In the genomic region with DNA sequence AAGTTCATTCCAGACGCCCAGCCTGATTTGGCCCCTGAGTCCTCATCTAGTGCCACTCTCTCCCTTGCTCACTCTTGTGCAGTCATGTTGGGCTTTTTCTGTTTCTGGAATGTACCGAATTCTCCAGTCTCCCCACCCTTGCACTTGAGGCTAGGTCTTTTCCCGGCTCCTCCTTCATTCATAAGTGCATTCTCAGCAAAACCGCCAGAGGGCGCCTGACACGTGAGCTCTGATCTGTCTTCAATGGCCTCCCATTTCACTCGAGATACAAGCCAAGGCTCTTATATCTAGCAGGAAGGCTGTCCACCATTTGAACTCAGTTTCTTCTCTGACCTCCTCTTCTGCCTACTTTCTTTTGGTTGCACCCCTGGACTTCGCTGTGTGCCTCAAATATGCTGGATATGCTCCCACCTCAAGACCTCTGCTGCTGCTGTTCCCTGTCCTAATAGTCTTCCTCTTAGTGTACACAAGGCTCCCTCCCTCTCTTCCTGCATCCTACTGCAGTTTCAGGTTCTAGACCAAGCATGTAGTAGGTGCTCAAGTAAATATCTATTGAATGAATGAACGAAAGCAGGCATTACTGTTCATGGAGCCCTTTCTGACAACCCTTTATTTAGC, we compare ENCODE assay signal across 8 cellular contexts.
A peak's percentile ranks its signal among the peaks of the same experiment; 100 is the strongest.
DNase-seq lines count a peak whose midpoint lies in the region; ATAC-seq, FAIRE-seq and TF ChIP-seq lines count a peak whose summit lies in the region.

No MANE protein-coding gene starts in this region.

- H3K36me3 Mint-ChIP-seq in CD4-positive, CD25-positive, alpha-beta regulatory T cell, result no peaks in the 10 kb centered on the region

- FAIRE-seq in GM19239 (lab: Jason Lieb, UNC), result peak; percentile 85

- H3K36me3 ChIP-seq in CD4-positive, CD25-positive, alpha-beta regulatory T cell (ENCODE audit: control insufficient read depth, insufficient read depth, low read length), result no peaks in the 10 kb centered on the region
- H3K36me3 ChIP-seq in right lobe of liver, result no peaks in the 10 kb centered on the region

- peaks cover 0 to 6% (median 2%) of the 10 kb centered on the region in 4 donors for H3K4me1 Mint-ChIP-seq in CD4-positive, CD25-positive, alpha-beta regulatory T cell

- no peak overlapping the region for H3K27ac Mint-ChIP-seq in CD4-positive, CD25-positive, alpha-beta regulatory T cell

- H3K27ac ChIP-seq in CD4-positive, CD25-positive, alpha-beta regulatory T cell (ENCODE audit: insufficient read depth, low read length, poor library complexity, severe bottlenecking), result no peak overlapping the region
- no peak overlapping the region for H3K27ac ChIP-seq in right lobe of liver

- no peak overlapping the region for H3K4me3 ChIP-seq in CD4-positive, CD25-positive, alpha-beta regulatory T cell (ENCODE audit: low read depth, low read length)
- no peak overlapping the region for H3K4me3 ChIP-seq in right lobe of liver

- no peaks in the 10 kb centered on the region for H3K27me3 ChIP-seq in CD4-positive, CD25-positive, alpha-beta regulatory T cell (ENCODE audit: control insufficient read depth, insufficient read depth, low read length)
- no peaks in the 10 kb centered on the region for H3K27me3 ChIP-seq in right lobe of liver

- WGBS in right lobe of liver (ENCODE audit: insufficient coverage, low coverage, low lambda C conversion rate, missing lambda C conversion rate), result 16% methylated on average over 9 of the region's 9 CpGs

- TF ChIP-seq CTCF in right lobe of liver (IDR thresholded peaks at IDR 0.05), result peak; percentile 81 to 89 (median 88)

- H3K9me3 Mint-ChIP-seq in CD4-positive, CD25-positive, alpha-beta regulatory T cell, result peaks cover 0 to 2% (median 0%) of the 10 kb centered on the region in 7 donors

- DNase-seq in CD4-positive, CD25-positive, alpha-beta regulatory T cell, result peak; percentile 4 to 59 (median 22)
- DNase-seq in GM19239 (ENCODE audit: insufficient read length, low spot score) (peak; percentile 49), NCI-H226 (peak; percentile 80), dermis blood vessel endothelial cell (peak; percentile 63), right lobe of liver (peak; percentile 62 to 68 (median 65))
- peak; percentile 72 for DNase-seq in activated CD4-positive, alpha-beta T cell treated with anti-CD3 and anti-CD28 coated beads for 48 hours
- peak; percentile 10 to 21 (median 19) for DNase-seq in stimulated activated CD4-positive, alpha-beta T cell treated with anti-CD3 and anti-CD28 coated beads, TNF-alpha, amount 100 ng/mL, for 4 hours (ENCODE audit: low read depth in 3 of 3)

- H3K9me3 ChIP-seq in CD4-positive, CD25-positive, alpha-beta regulatory T cell (ENCODE audit: control insufficient read depth in 2 of 2, low read length in 2 of 2), result no peaks in the 10 kb centered on the region
- H3K9me3 ChIP-seq in right lobe of liver, result no peaks in the 10 kb centered on the region

- no peaks in the 10 kb centered on the region for H3K27me3 Mint-ChIP-seq in CD4-positive, CD25-positive, alpha-beta regulatory T cell

- intact Hi-C loops in right lobe of liver (cut with DNase I), result loop anchor here in 1 of 2 donors (10.0 kb wide), 1 partner anchor 321 kb away; no protein-coding TSS in a partner anchor

- H3K4me1 ChIP-seq in CD4-positive, CD25-positive, alpha-beta regulatory T cell (ENCODE audit: control insufficient read depth, insufficient read depth, low read length, poor library complexity, severe bottlenecking), result no peaks in the 10 kb centered on the region
- no peaks in the 10 kb centered on the region for H3K4me1 ChIP-seq in right lobe of liver

- TF ChIP-seq POLR2A in right lobe of liver (IDR thresholded peaks at IDR 0.05), result no peak

- peak; percentile 39 to 53 for ATAC-seq in CD4-positive, CD25-positive, alpha-beta regulatory T cell (ENCODE audit: low read depth in 2 of 2)
- ATAC-seq in HG03175 (IDR thresholded peaks at IDR 0.05; ENCODE audit: unreplicated experiment) (peak; percentile 97), right lobe of liver (peak; percentile 94 to 98 (median 98))

- no peak overlapping the region for H3K4me3 Mint-ChIP-seq in CD4-positive, CD25-positive, alpha-beta regulatory T cell

Comparison
In these comparisons a context has a peak if more than half of its experiments do, and no peak if none do; other contexts are left out.
1. ATAC-seq: peak in every context shown above with its lines; median percentile 98 in right lobe of liver; 97 in HG03175; 46 in CD4-positive, CD25-positive, alpha-beta regulatory T cell.
2. DNase-seq: peak in every context shown above with its lines; median percentile 80 in NCI-H226; 72 in activated CD4-positive, alpha-beta T cell treated with anti-CD3 and anti-CD28 coated beads for 48 hours; 65 in right lobe of liver; 63 in dermis blood vessel endothelial cell; 49 in GM19239; 22 in CD4-positive, CD25-positive, alpha-beta regulatory T cell; 19 in stimulated activated CD4-positive, alpha-beta T cell treated with anti-CD3 and anti-CD28 coated beads, TNF-alpha, amount 100 ng/mL, for 4 hours.